Comparison of ENCODE assay signal across 1 cellular context in genomic region chr17:50807675-50808074, GRCh38.
TF ChIP-seq lines count a peak whose summit lies in the region.

No MANE protein-coding gene starts in this region.

TF ChIP-seq in HepG2, 621 proteins besides CTCF, POLR2A, EP300 and RAD21 (continued from another document and continues in another):
- TF ChIP-seq ZNF180 (CRISPR knock-in tag; IDR thresholded peaks at IDR 0.05; ENCODE audit: borderline replicate concordance, low read depth), result no peak
- no peak for TF ChIP-seq JUND (CRISPR knock-in tag; IDR thresholded peaks at IDR 0.05)
- TF ChIP-seq ZHX2 (IDR thresholded peaks at IDR 0.05; ENCODE audit: low read depth), result no peak
- no peak for TF ChIP-seq ZHX2 (CRISPR knock-in tag; IDR thresholded peaks at IDR 0.05; ENCODE audit: borderline replicate concordance)
- TF ChIP-seq ZHX1 (CRISPR knock-in tag; IDR thresholded peaks at IDR 0.05; ENCODE audit: low read depth), result no peak
- no peak for TF ChIP-seq ATF1 (CRISPR knock-in tag; IDR thresholded peaks at IDR 0.05)
- TF ChIP-seq ZBTB14 (CRISPR knock-in tag; IDR thresholded peaks at IDR 0.05), result no peak
- no peak for TF ChIP-seq CHCHD3 (CRISPR knock-in tag; IDR thresholded peaks at IDR 0.05)
- no peak for TF ChIP-seq GZF1 (CRISPR knock-in tag; IDR thresholded peaks at IDR 0.05)
- no peak for TF ChIP-seq TOPORS (CRISPR knock-in tag; IDR thresholded peaks at IDR 0.05)
- no peak for TF ChIP-seq ZNF30 (CRISPR knock-in tag; IDR thresholded peaks at IDR 0.05)
- TF ChIP-seq POGZ (CRISPR knock-in tag; IDR thresholded peaks at IDR 0.05), result no peak
- TF ChIP-seq U2AF1 (optimal IDR thresholded peaks at IDR 0.05; ENCODE audit: low read depth, low read length), result no peak
- no peak for TF ChIP-seq ATRX (CRISPR knock-in tag; IDR thresholded peaks at IDR 0.05; ENCODE audit: borderline replicate concordance)
- TF ChIP-seq NCOA2 (CRISPR knock-in tag; IDR thresholded peaks at IDR 0.05), result no peak
- no peak for TF ChIP-seq HNF1B (CRISPR knock-in tag; IDR thresholded peaks at IDR 0.05)
- TF ChIP-seq SPEN (CRISPR knock-in tag; IDR thresholded peaks at IDR 0.05; ENCODE audit: low read depth), result peak; percentile 26; the same call in 1 of the 2 replicates
- no peak for TF ChIP-seq ZBTB38 (CRISPR knock-in tag; IDR thresholded peaks at IDR 0.05)
- no peak for TF ChIP-seq SMARCC2 (IDR thresholded peaks at IDR 0.05)
- no peak for TF ChIP-seq BORCS8-MEF2B (CRISPR knock-in tag; IDR thresholded peaks at IDR 0.05)
- no peak for TF ChIP-seq BCLAF1 (IDR thresholded peaks at IDR 0.05)
- no peak for TF ChIP-seq ZNF724P (CRISPR knock-in tag; IDR thresholded peaks at IDR 0.05; ENCODE audit: borderline replicate concordance)
- TF ChIP-seq ZNF264 (CRISPR knock-in tag; IDR thresholded peaks at IDR 0.05), result no peak
- TF ChIP-seq IKZF4 (CRISPR knock-in tag; IDR thresholded peaks at IDR 0.05; ENCODE audit: borderline replicate concordance, low read depth, not compliant biosample characterization), result no peak
- TF ChIP-seq KLF9 (CRISPR knock-in tag; IDR thresholded peaks at IDR 0.05; ENCODE audit: low read depth), result no peak
- TF ChIP-seq HNF4A (CRISPR knock-in tag; IDR thresholded peaks at IDR 0.05), result peak; percentile 69
- no peak for TF ChIP-seq ZBTB26 (CRISPR knock-in tag; IDR thresholded peaks at IDR 0.05; ENCODE audit: borderline replicate concordance)
- TF ChIP-seq HNF4G (IDR thresholded peaks at IDR 0.05; ENCODE audit: borderline replicate concordance, low read depth, low read length), result peak; percentile 56
- TF ChIP-seq HNF4G (CRISPR knock-in tag; IDR thresholded peaks at IDR 0.05; ENCODE audit: borderline replicate concordance, low read depth), result no peak
- TF ChIP-seq NRL (CRISPR knock-in tag; IDR thresholded peaks at IDR 0.05; ENCODE audit: borderline replicate concordance), result no peak
- no peak for TF ChIP-seq AHR (CRISPR knock-in tag; IDR thresholded peaks at IDR 0.05)
- TF ChIP-seq RFX5 (IDR thresholded peaks at IDR 0.05; ENCODE audit: low read depth, low read length), result no peak
- no peak for TF ChIP-seq SOX6 (IDR thresholded peaks at IDR 0.05)
- TF ChIP-seq SOX6 (CRISPR knock-in tag; IDR thresholded peaks at IDR 0.05), result no peak
- TF ChIP-seq ZNF234 (CRISPR knock-in tag; conservative IDR thresholded peaks at IDR 0.05), result no peak
- no peak for TF ChIP-seq AHDC1 (CRISPR knock-in tag; IDR thresholded peaks at IDR 0.05; ENCODE audit: borderline replicate concordance)
- TF ChIP-seq ELF1 (CRISPR knock-in tag; IDR thresholded peaks at IDR 0.05), result no peak
- no peak for TF ChIP-seq SNAI1 (CRISPR knock-in tag; IDR thresholded peaks at IDR 0.05; ENCODE audit: borderline replicate concordance)
- no peak for TF ChIP-seq ZNF639 (CRISPR knock-in tag; conservative IDR thresholded peaks at IDR 0.05)
- TF ChIP-seq HCFC1 (IDR thresholded peaks at IDR 0.05; ENCODE audit: low read depth, low read length), result no peak
